In the genomic region with DNA sequence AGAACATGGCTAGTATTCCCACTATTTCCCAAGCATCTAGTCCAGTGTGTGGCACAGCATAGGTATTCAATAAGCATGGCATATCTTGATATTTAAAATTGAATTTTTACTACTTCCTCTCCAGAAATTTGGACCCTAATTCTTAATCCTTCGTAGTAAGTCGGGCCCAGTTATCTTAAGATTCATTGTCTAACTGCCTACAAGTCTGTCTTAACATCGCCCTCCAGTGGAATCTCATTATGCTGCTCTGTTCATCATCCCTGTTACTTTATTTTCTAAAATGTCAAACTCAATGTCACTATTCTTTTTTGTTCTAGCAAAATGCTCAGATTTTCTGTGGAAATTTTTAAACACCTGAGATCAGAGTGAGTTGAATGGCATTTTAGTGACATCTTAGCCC, we compare ENCODE assay signal across 16 cellular contexts.
A peak's percentile ranks its signal among the peaks of the same experiment; 100 is the strongest.
DNase-seq lines count a peak whose midpoint lies in the region; ATAC-seq and TF ChIP-seq lines count a peak whose summit lies in the region.
"Had no signal": no experiment of that assay in that cellular context is flagged by ENCODE, and none has a peak within 500 bp of the region (broad histone marks: within the 10 kb centered on the region; RNA-seq: fewer than 3 reads in every experiment).

No MANE protein-coding gene starts in this region.

- H2AFZ ChIP-seq in OCI-LY3 (ENCODE audit: low read depth, low read length) (no peak overlapping the region), smooth muscle cell (ENCODE audit: low read depth) (no peak overlapping the region)

- no peak overlapping the region for H3K4me2 ChIP-seq in OCI-LY3 (ENCODE audit: low read length)
- no peak overlapping the region for H3K4me2 ChIP-seq in smooth muscle cell

- intact Hi-C loops in upper lobe of right lung (cut with DNase I) = no loop called here

- DNase-seq in NCI-H748 (lab: John Stamatoyannopoulos, UW; ENCODE audit: unreplicated experiment) = peak; percentile 48
- DNase-seq in NCI-H748 treated with DMSO at 0.1 percent for 48 hours (lab: John Stamatoyannopoulos, UW) = no peak
- DNase-seq in globus pallidus (ENCODE audit: low spot score) = peak; percentile 24
- DNase-seq in smooth muscle cell (lab: John Stamatoyannopoulos, UW; ENCODE audit: unreplicated experiment) = no peak
- no peak for DNase-seq in upper lobe of right lung
- DNase-seq in cerebellar cortex (ENCODE audit: low spot score) = no peak
- no peak for DNase-seq in activated CD8-positive, alpha-beta memory T cell treated with anti-CD3 and anti-CD28 coated beads for 24 hours
- DNase-seq: activated CD4-positive, alpha-beta T cell treated with anti-CD3 and anti-CD28 coated beads, Interleukin-2, amount 50 U/mL, for 4 hours; amniotic stem cell; MG63; NCI-H2107; ovary; stimulated activated CD8-positive, alpha-beta memory T cell treated with anti-CD3 and anti-CD28 coated beads, Interleukin-4, amount 100 ng/mL, for 48 hours had no signal

- H3K4me3 ChIP-seq in OCI-LY3 (ENCODE audit: low read length) = no peak overlapping the region
- H3K4me3 ChIP-seq in smooth muscle cell = no peak overlapping the region
- H3K4me3 ChIP-seq in upper lobe of right lung = no peak overlapping the region
- H3K4me3 ChIP-seq: MG63, ovary, tibial nerve had no signal

- H3K79me2 ChIP-seq in OCI-LY3 (ENCODE audit: low read length) = no peaks in the 10 kb centered on the region
- no peaks in the 10 kb centered on the region for H3K79me2 ChIP-seq in smooth muscle cell (ENCODE audit: low read depth)

- TF ChIP-seq CTCF in OCI-LY3 (IDR thresholded peaks at IDR 0.05; ENCODE audit: low read depth, low read length) (peak; percentile 56), smooth muscle cell (IDR thresholded peaks at IDR 0.05; ENCODE audit: borderline replicate concordance, insufficient read depth, poor library complexity, severe bottlenecking) (peak; percentile 20), upper lobe of right lung (IDR thresholded peaks at IDR 0.05) (no peak)

- H3K9ac ChIP-seq in OCI-LY3 (ENCODE audit: low read length) = no peak overlapping the region
- H3K9ac ChIP-seq in smooth muscle cell (ENCODE audit: low read depth) = no peak overlapping the region

- H3K27ac ChIP-seq in OCI-LY3 (ENCODE audit: low read length) (no peak overlapping the region), smooth muscle cell (ENCODE audit: low read depth) (no peak overlapping the region), upper lobe of right lung (no peak overlapping the region)
- H3K27ac ChIP-seq: ovary, tibial nerve had no signal

- H3K36me3 ChIP-seq in OCI-LY3 (replicated peaks; ENCODE audit: low read depth, low read length) (no peaks in the 10 kb centered on the region), smooth muscle cell (ENCODE audit: low read depth) (no peaks in the 10 kb centered on the region), upper lobe of right lung (no peaks in the 10 kb centered on the region)
- H3K36me3 ChIP-seq: MG63, ovary, tibial nerve had no signal

- H3K4me1 ChIP-seq in OCI-LY3 (ENCODE audit: low read length) (no peaks in the 10 kb centered on the region), smooth muscle cell (ENCODE audit: low read depth) (no peaks in the 10 kb centered on the region), upper lobe of right lung (no peaks in the 10 kb centered on the region)
- H3K4me1 ChIP-seq: tibial nerve had no signal

- 44% methylated on average over 3 of the region's 3 CpGs for WGBS in smooth muscle cell (ENCODE audit: low lambda C conversion rate)

- no peaks in the 10 kb centered on the region for H3F3A ChIP-seq in smooth muscle cell (ENCODE audit: low read depth)

- ATAC-seq in upper lobe of right lung = no peak
- ATAC-seq: Panc1 had no signal

- H3K27me3 ChIP-seq in OCI-LY3 (ENCODE audit: low read depth, low read length) (no peaks in the 10 kb centered on the region), smooth muscle cell (ENCODE audit: low read depth) (no peaks in the 10 kb centered on the region), upper lobe of right lung (no peaks in the 10 kb centered on the region)
- H3K27me3 ChIP-seq: MG63, ovary, tibial nerve had no signal

- H3K9me3 ChIP-seq in OCI-LY3 (ENCODE audit: insufficient read depth, low read length) = no peaks in the 10 kb centered on the region
- H3K9me3 ChIP-seq in smooth muscle cell (replicated peaks; ENCODE audit: low read depth) = no peaks in the 10 kb centered on the region
- no peaks in the 10 kb centered on the region for H3K9me3 ChIP-seq in upper lobe of right lung
- H3K9me3 ChIP-seq: MG63, ovary, tibial nerve had no signal

- no peaks in the 10 kb centered on the region for H4K20me1 ChIP-seq in OCI-LY3 (ENCODE audit: insufficient read depth, low read length)
- no peaks in the 10 kb centered on the region for H4K20me1 ChIP-seq in smooth muscle cell (ENCODE audit: low read depth)

Comparison
In these comparisons a context has a peak if more than half of its experiments do, and no peak if none do; other contexts are left out.
1. DNase-seq: peak in NCI-H748 (single experiment) and globus pallidus (single experiment); none in NCI-H748 treated with DMSO at 0.1 percent for 48 hours (single experiment), smooth muscle cell (single experiment), upper lobe of right lung (single experiment), cerebellar cortex (single experiment) and activated CD8-positive, alpha-beta memory T cell treated with anti-CD3 and anti-CD28 coated beads for 24 hours (single experiment).